ENCODE assay signal across 22 cellular contexts in genomic region chr13:25992076-25992475, GRCh38. TPM values are rescaled to one million over a fixed set of nuclear protein-coding genes. Genes with fewer than 3 reads are reported as not detected.
A peak's percentile ranks its signal among the peaks of the same experiment; 100 is the strongest.
DNase-seq lines count a peak whose midpoint lies in the region; ATAC-seq, FAIRE-seq and TF ChIP-seq lines count a peak whose summit lies in the region.
"Had no signal": no experiment of that assay in that cellular context is flagged by ENCODE, and none has a peak within 500 bp of the region (broad histone marks: within the 10 kb centered on the region; RNA-seq: fewer than 3 reads in every experiment).

No MANE protein-coding gene starts in this region.

- no peak for ATAC-seq in HG03342 (IDR thresholded peaks at IDR 0.05; ENCODE audit: unreplicated experiment)
- no peak for ATAC-seq in stimulated activated naive B cell treated with anti-CD40 and anti-IgM and Interleukin-4, amounts not matched to agents 10 μg/mL and 1 μg/mL and 100 μg/mL, for 72 hours (replicated peaks)

- no peak overlapping the region for H2BK12ac ChIP-seq in mesenchymal stem cell (ENCODE audit: low read length in 2 of 2)

- H3K27ac Mint-ChIP-seq in chondrocyte (ENCODE audit: unreplicated experiment), result peak overlapping the region; percentile 83
- no peak overlapping the region for H3K27ac Mint-ChIP-seq in stimulated activated naive B cell treated with anti-CD40 and anti-IgM and Interleukin-4, amounts not matched to agents 10 μg/mL and 1 μg/mL and 100 μg/mL, for 72 hours
- H3K27ac Mint-ChIP-seq: CD8-positive, alpha-beta memory T cell; HFFc6 had no signal

- no peak overlapping the region for H3K18ac ChIP-seq in mesenchymal stem cell (ENCODE audit: low read depth in 1 of 2, low read length in 2 of 2)

- no peak overlapping the region for H3K4me3 Mint-ChIP-seq in chondrocyte (ENCODE audit: unreplicated experiment)
- H3K4me3 Mint-ChIP-seq in stimulated activated naive B cell treated with anti-CD40 and anti-IgM and Interleukin-4, amounts not matched to agents 10 μg/mL and 1 μg/mL and 100 μg/mL, for 72 hours, result no peak overlapping the region
- H3K4me3 Mint-ChIP-seq: CD8-positive, alpha-beta memory T cell; HFFc6 had no signal

- H3K27me3 ChIP-seq in mesenchymal stem cell (ENCODE audit: control insufficient read depth in 1 of 2, insufficient read depth in 1 of 2, low read length in 2 of 2), result peaks cover 0 to 17% of the 10 kb centered on the region in 2 experiments
- H3K27me3 ChIP-seq: BLaER1 had no signal

- H3K14ac ChIP-seq in mesenchymal stem cell (ENCODE audit: low read length in 2 of 2), result no peak overlapping the region

- no peak overlapping the region for H3K4me3 ChIP-seq in mesenchymal stem cell (ENCODE audit: insufficient read depth in 1 of 2, low read depth in 1 of 2, low read length in 2 of 2)
- H3K4me3 ChIP-seq: BLaER1 had no signal

- H3K4me1 Mint-ChIP-seq in chondrocyte (ENCODE audit: low read depth), result peaks cover 35% of the 10 kb centered on the region
- no peaks in the 10 kb centered on the region for H3K4me1 Mint-ChIP-seq in stimulated activated naive B cell treated with anti-CD40 and anti-IgM and Interleukin-4, amounts not matched to agents 10 μg/mL and 1 μg/mL and 100 μg/mL, for 72 hours

- H3K79me1 ChIP-seq in mesenchymal stem cell (replicated peaks; ENCODE audit: low read length, poor library complexity, severe bottlenecking), result no peaks in the 10 kb centered on the region

- no peak overlapping the region for H4K8ac ChIP-seq in mesenchymal stem cell (ENCODE audit: low read length)

- TF ChIP-seq CTCF in chondrocyte (IDR thresholded peaks at IDR 0.05), result no peak

- H2BK5ac ChIP-seq in mesenchymal stem cell (ENCODE audit: low read depth, low read length, poor library complexity, severe bottlenecking), result no peak overlapping the region

- peak; percentile 8 for DNase-seq in EH (ENCODE audit: low read depth)
- peak; percentile 13 for DNase-seq in RCC 7860 (ENCODE audit: low spot score)
- DNase-seq in chondrocyte (ENCODE audit: low spot score), result no peak
- no peak for DNase-seq in mesenchymal stem cell
- no peak for DNase-seq in COLO668 (lab: John Stamatoyannopoulos, UW; ENCODE audit: unreplicated experiment)
- DNase-seq in NCI-H1694 (lab: John Stamatoyannopoulos, UW), result no peak
- DNase-seq in stimulated activated naive B cell treated with anti-CD40 and anti-IgM and Interleukin-4, amounts not matched to agents 10 μg/mL and 1 μg/mL and 100 μg/mL, for 72 hours, result no peak
- DNase-seq: 8988T; AML-193; Calu3; CD8-positive, alpha-beta memory T cell; DMS 273 treated with DMSO at 0.1 percent for 48 hours; EL; GOT3; HCEC 1CT; HFFc6 had no signal

- no peak overlapping the region for H3K4ac ChIP-seq in mesenchymal stem cell (ENCODE audit: low read depth in 1 of 2, low read length in 2 of 2)

- H3K9me3 Mint-ChIP-seq in chondrocyte (ENCODE audit: low read depth), result peaks cover 14% of the 10 kb centered on the region
- peaks cover 1 to 7% of the 10 kb centered on the region in 2 donors for H3K9me3 Mint-ChIP-seq in stimulated activated naive B cell treated with anti-CD40 and anti-IgM and Interleukin-4, amounts not matched to agents 10 μg/mL and 1 μg/mL and 100 μg/mL, for 72 hours

- no peak overlapping the region for H2BK15ac ChIP-seq in mesenchymal stem cell (ENCODE audit: low read depth, poor library complexity, severe bottlenecking)

- H3K23ac ChIP-seq in mesenchymal stem cell (ENCODE audit: low read length in 2 of 2), result no peak overlapping the region

- H3K27me3 Mint-ChIP-seq in chondrocyte (ENCODE audit: low read depth), result no peaks in the 10 kb centered on the region
- peaks cover 6 to 7% of the 10 kb centered on the region in 2 donors for H3K27me3 Mint-ChIP-seq in stimulated activated naive B cell treated with anti-CD40 and anti-IgM and Interleukin-4, amounts not matched to agents 10 μg/mL and 1 μg/mL and 100 μg/mL, for 72 hours

- no peak overlapping the region for H2AK5ac ChIP-seq in mesenchymal stem cell (ENCODE audit: low read length, severe bottlenecking)

- no peak overlapping the region for H4K91ac ChIP-seq in mesenchymal stem cell (ENCODE audit: low read length)

- no peak overlapping the region for H2BK120ac ChIP-seq in mesenchymal stem cell (ENCODE audit: low read depth, low read length)

- peak overlapping the region; percentile 57 for H3K27ac ChIP-seq in mesenchymal stem cell (ENCODE audit: low read length, poor library complexity, severe bottlenecking)
- H3K27ac ChIP-seq: BLaER1, HL-60 had no signal

- no peak overlapping the region for H3K4me2 ChIP-seq in mesenchymal stem cell (ENCODE audit: low read length, poor library complexity, severe bottlenecking)
- H3K4me2 ChIP-seq: BLaER1 had no signal

- peaks cover 0 to 4% of the 10 kb centered on the region in 2 experiments for H3K36me3 ChIP-seq in mesenchymal stem cell (ENCODE audit: control insufficient read depth in 1 of 2, insufficient read depth in 2 of 2, low read depth in 1 of 2, low read length in 2 of 2)
- H3K36me3 ChIP-seq: BLaER1 had no signal

- FAIRE-seq in RCC 7860 (lab: Jason Lieb, UNC), result peak; percentile 45
- FAIRE-seq: G401.6, GM12892, GM19239 had no signal

- peaks cover 14% of the 10 kb centered on the region for H3K4me1 ChIP-seq in mesenchymal stem cell (ENCODE audit: control insufficient read depth, insufficient read depth, low read depth, low read length)
- H3K4me1 ChIP-seq: BLaER1 had no signal

- WGBS in mesenchymal stem cell, result 67% methylated on average over 1 of the region's 1 CpG

- H2AFZ ChIP-seq in mesenchymal stem cell (ENCODE audit: low read depth, low read length), result no peak overlapping the region

- peaks cover 6% of the 10 kb centered on the region for H3K36me3 Mint-ChIP-seq in chondrocyte (ENCODE audit: low read depth)
- no peaks in the 10 kb centered on the region for H3K36me3 Mint-ChIP-seq in stimulated activated naive B cell treated with anti-CD40 and anti-IgM and Interleukin-4, amounts not matched to agents 10 μg/mL and 1 μg/mL and 100 μg/mL, for 72 hours

- H3K9ac ChIP-seq in mesenchymal stem cell (ENCODE audit: low read length), result no peak overlapping the region
- H3K9ac ChIP-seq: BLaER1 had no signal

- H3K9me3 ChIP-seq in mesenchymal stem cell (ENCODE audit: control insufficient read depth, low read length), result peaks cover 9% of the 10 kb centered on the region

RNA-seq across cellular contexts. Expression of gene SHISA2, which starts 59.7 kb away (rescaled TPM):
- total RNA-seq in chondrocyte, result 59.5 to 115 TPM (median 113 TPM) in 3 replicates
- polyA plus RNA-seq in mesenchymal stem cell (2013, experiment 1 of 2), result 0.98 TPM
- 1.1 TPM for polyA plus RNA-seq in mesenchymal stem cell (2013, experiment 2 of 2)
- total RNA-seq: HFFc6 had no signal
- polyA plus RNA-seq: CD8-positive, alpha-beta memory T cell had no signal

Comparison
In these comparisons a context has a peak if more than half of its experiments do, and no peak if none do; other contexts are left out.
1. DNase-seq: peak in EH (single experiment) and RCC 7860 (single experiment); none in chondrocyte (single experiment), mesenchymal stem cell (single experiment), COLO668 (single experiment), NCI-H1694 (single experiment) and stimulated activated naive B cell treated with anti-CD40 and anti-IgM and Interleukin-4, amounts not matched to agents 10 μg/mL and 1 μg/mL and 100 μg/mL, for 72 hours (single experiment).